Comparison of ENCODE assay signal across 40 cellular contexts in the genomic region with DNA sequence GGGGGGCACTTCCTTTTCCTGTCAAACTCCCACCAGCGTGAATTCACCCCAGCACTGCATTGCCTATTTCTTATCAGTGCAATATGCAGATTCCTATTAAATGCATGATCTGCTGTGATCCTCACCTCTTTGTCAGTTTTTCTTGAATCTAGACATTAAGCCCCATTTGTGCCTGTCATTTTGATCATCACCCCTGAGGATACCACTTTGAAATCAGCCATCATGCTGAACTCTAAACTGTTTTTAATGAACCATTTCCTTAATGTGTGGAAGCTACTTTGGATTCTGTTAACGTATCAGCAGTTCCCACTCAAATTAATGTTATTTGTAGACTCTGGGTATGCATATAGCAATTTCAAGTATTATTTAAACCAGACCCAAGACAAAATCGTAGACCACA.
"Had no signal": no experiment of that assay in that cellular context is flagged by ENCODE, and none has a peak within 500 bp of the region (broad histone marks: within the 10 kb centered on the region; RNA-seq: fewer than 3 reads in every experiment).

No MANE protein-coding gene starts in this region.

- H3K27ac ChIP-seq: ascending aorta, cardiac muscle cell, Peyer's patch, SJSA1, VCaP had no signal

- H3K27me3 ChIP-seq: ascending aorta, SJSA1 had no signal

- H3K27ac Mint-ChIP-seq: activated B cell treated with CpG ODN at 0.5 μM for 24 hours; activated CD4-positive, alpha-beta memory T cell treated with anti-CD3 and anti-CD28 coated beads for 36 hours; activated CD8-positive, alpha-beta memory T cell treated with anti-CD3 and anti-CD28 coated beads, Interleukin-2, amount 10 ng/mL, durations not matched to agents 7 days and 5 days; activated naive CD4-positive, alpha-beta T cell treated with anti-CD3 and anti-CD28 coated beads, Interleukin-2, amount 50 U/mL, for 24 hours; activated naive CD8-positive, alpha-beta T cell treated with anti-CD3 and anti-CD28 coated beads, Interleukin-2, amount 10 ng/mL, durations not matched to agents 7 days and 5 days; activated T-cell treated with anti-CD3 and anti-CD28 coated beads, Interleukin-2, amount 50 U/mL, for 72 hours; activated T-helper 17 cell treated with anti-CD3 and anti-CD28 coated beads, Interleukin-2, amount 50 U/mL, for 72 hours had no signal

- H3K4me3 Mint-ChIP-seq: activated B cell treated with CpG ODN at 0.5 μM for 24 hours; activated CD4-positive, alpha-beta memory T cell treated with anti-CD3 and anti-CD28 coated beads for 36 hours; activated CD8-positive, alpha-beta memory T cell treated with anti-CD3 and anti-CD28 coated beads, Interleukin-2, amount 10 ng/mL, durations not matched to agents 7 days and 5 days; activated naive CD4-positive, alpha-beta T cell treated with anti-CD3 and anti-CD28 coated beads, Interleukin-2, amount 50 U/mL, for 24 hours; activated naive CD8-positive, alpha-beta T cell treated with anti-CD3 and anti-CD28 coated beads, Interleukin-2, amount 10 ng/mL, durations not matched to agents 7 days and 5 days; activated T-cell treated with anti-CD3 and anti-CD28 coated beads, Interleukin-2, amount 50 U/mL, for 72 hours; activated T-helper 17 cell treated with anti-CD3 and anti-CD28 coated beads, Interleukin-2, amount 50 U/mL, for 72 hours; central memory CD8-positive, alpha-beta T cell had no signal

- H3K4me1 ChIP-seq: ascending aorta, Peyer's patch had no signal

- H3K9me3 Mint-ChIP-seq: activated B cell treated with CpG ODN at 0.5 μM for 24 hours; activated CD4-positive, alpha-beta memory T cell treated with anti-CD3 and anti-CD28 coated beads for 36 hours; activated naive CD4-positive, alpha-beta T cell treated with anti-CD3 and anti-CD28 coated beads, Interleukin-2, amount 50 U/mL, for 24 hours; activated naive CD8-positive, alpha-beta T cell treated with anti-CD3 and anti-CD28 coated beads, Interleukin-2, amount 10 ng/mL, durations not matched to agents 7 days and 5 days; activated T-cell treated with anti-CD3 and anti-CD28 coated beads, Interleukin-2, amount 50 U/mL, for 72 hours; activated T-helper 17 cell treated with anti-CD3 and anti-CD28 coated beads, Interleukin-2, amount 50 U/mL, for 72 hours; central memory CD8-positive, alpha-beta T cell had no signal

- ATAC-seq: activated CD8-positive, alpha-beta memory T cell treated with anti-CD3 and anti-CD28 coated beads, Interleukin-2, amount 10 ng/mL, durations not matched to agents 7 days and 5 days; activated T-cell treated with anti-CD3 and anti-CD28 coated beads, Interleukin-2, amount 50 U/mL, for 72 hours; activated T-helper 17 cell treated with anti-CD3 and anti-CD28 coated beads, Interleukin-2, amount 50 U/mL, for 72 hours; PC-3 had no signal

- H3K9me3 ChIP-seq: ascending aorta, Peyer's patch, SJSA1 had no signal

- DNase-seq: activated B cell treated with CpG ODN at 0.5 μM for 24 hours; activated CD4-positive, alpha-beta memory T cell treated with anti-CD3 and anti-CD28 coated beads for 36 hours; activated CD4-positive, alpha-beta T cell treated with anti-CD3 and anti-CD28 coated beads for 4 hours; activated CD4-positive, alpha-beta T cell treated with anti-CD3 and anti-CD28 coated beads, Interleukin-2, amount 50 U/mL, for 1 hour; activated CD4-positive, CD25-positive, alpha-beta regulatory T cell treated with anti-CD3 and anti-CD28 coated beads, Interleukin-2, amount 50 U/mL, for 72 hours; activated CD8-positive, alpha-beta memory T cell treated with anti-CD3 and anti-CD28 coated beads, Interleukin-2, amount 10 ng/mL, durations not matched to agents 7 days and 5 days; activated effector memory CD4-positive, alpha-beta T cell treated with anti-CD3 and anti-CD28 coated beads, Interleukin-2, amount 50 U/mL, for 16 hours; activated naive CD4-positive, alpha-beta T cell; activated naive CD8-positive, alpha-beta T cell treated with anti-CD3 and anti-CD28 coated beads, Interleukin-2, amount 10 ng/mL, durations not matched to agents 7 days and 5 days; activated T-cell treated with anti-CD3 and anti-CD28 coated beads, Interleukin-2, amount 50 U/mL, for 1 hour; activated T-cell treated with anti-CD3 and anti-CD28 coated beads, Interleukin-2, amount 50 U/mL, for 72 hours; amygdala; KG1; MM.1S; MV-4-11; NCI-H1092; NCI-H1436 treated with DMSO at 0.1 percent for 48 hours; NCI-H1694 treated with DMSO at 0.1 percent for 48 hours; NCI-H2029; NCI-H2107; NCI-H2171; NCI-H510A; NCI-H526; NCI-H748 treated with DMSO at 0.1 percent for 48 hours; NK-92 treated with Interleukin-12 subunit alpha and Interleukin-12 subunit beta, amount 100 ng/mL, for 24 hours; PC-3; Peyer's patch; RPMI8226; SHP77 treated with DMSO at 0.1 percent for 48 hours; SW 1271; T-helper 1 cell; T-helper 2 cell; T-helper 9 cell had no signal

- H3K4me3 ChIP-seq: ascending aorta, cardiac muscle cell, Peyer's patch, SJSA1 had no signal

- H3K36me3 ChIP-seq: ascending aorta, cardiac muscle cell, Peyer's patch, SJSA1 had no signal

- H3K36me3 Mint-ChIP-seq: activated CD4-positive, alpha-beta memory T cell treated with anti-CD3 and anti-CD28 coated beads for 36 hours; activated CD8-positive, alpha-beta memory T cell treated with anti-CD3 and anti-CD28 coated beads, Interleukin-2, amount 10 ng/mL, durations not matched to agents 7 days and 5 days; activated naive CD4-positive, alpha-beta T cell treated with anti-CD3 and anti-CD28 coated beads, Interleukin-2, amount 50 U/mL, for 24 hours; activated naive CD8-positive, alpha-beta T cell treated with anti-CD3 and anti-CD28 coated beads, Interleukin-2, amount 10 ng/mL, durations not matched to agents 7 days and 5 days had no signal
